Comparison of ENCODE assay signal across 1 cellular context in genomic region chr17:44115585-44116415, GRCh38.
TF ChIP-seq lines count a peak whose summit lies in the region.

No MANE protein-coding gene starts in this region.

TF ChIP-seq in endothelial cell of umbilical vein, 7 proteins besides CTCF, POLR2A, EP300 and RAD21:
- TF ChIP-seq, protein P1, sequence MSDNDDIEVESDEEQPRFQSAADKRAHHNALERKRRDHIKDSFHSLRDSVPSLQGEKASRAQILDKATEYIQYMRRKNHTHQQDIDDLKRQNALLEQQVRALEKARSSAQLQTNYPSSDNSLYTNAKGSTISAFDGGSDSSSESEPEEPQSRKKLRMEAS (IDR thresholded peaks at IDR 0.05; ENCODE audit: insufficient read depth, insufficient read length) = no peak
- TF ChIP-seq MYC (IDR thresholded peaks at IDR 0.05; ENCODE audit: low read depth, low read length) (no peak), POLR2AphosphoS5 (IDR thresholded peaks at IDR 0.05; ENCODE audit: insufficient read depth, low read depth, low read length) (no peak), FOS (IDR thresholded peaks at IDR 0.05; ENCODE audit: borderline replicate concordance, insufficient read depth, low read length) (no peak), GATA2 (IDR thresholded peaks at IDR 0.05; ENCODE audit: insufficient read depth, insufficient read length, low read depth, low read length) (no peak)
